ENCODE assay signal across 1 cellular context in genomic region chr11:17230867-17231851, GRCh38.
A peak's percentile ranks its signal among the peaks of the same experiment; 100 is the strongest.
TF ChIP-seq lines count a peak whose summit lies in the region.

No MANE protein-coding gene starts in this region.

TF ChIP-seq in GM12878, 131 proteins besides CTCF, POLR2A, EP300 and RAD21 (continued from another document and continues in another):
- peak; percentile 84 for TF ChIP-seq ATF2 (IDR thresholded peaks at IDR 0.05; ENCODE audit: low read length)
- TF ChIP-seq IKZF1 (conservative IDR thresholded peaks at IDR 0.05): peak; percentile 78
- TF ChIP-seq USF2 (IDR thresholded peaks at IDR 0.05; ENCODE audit: borderline replicate concordance, low read depth, low read length): no peak
- TF ChIP-seq ZNF384 (IDR thresholded peaks at IDR 0.05; ENCODE audit: borderline replicate concordance, low read depth, low read length): no peak
- TF ChIP-seq CHD1 (IDR thresholded peaks at IDR 0.05; ENCODE audit: low read depth, low read length): no peak
- TF ChIP-seq TBL1XR1 (IDR thresholded peaks at IDR 0.05; ENCODE audit: low read depth, low read length): peak; percentile 84; the same call in 1 of the 2 replicates
- no peak for TF ChIP-seq LARP7 (IDR thresholded peaks at IDR 0.05)
- TF ChIP-seq IKZF2 (IDR thresholded peaks at IDR 0.05): peak; percentile 95 to 97
- peak; percentile 64; the same call in 1 of the 2 replicates for TF ChIP-seq RELB (IDR thresholded peaks at IDR 0.05; ENCODE audit: low read depth)
- no peak for TF ChIP-seq WRNIP1 (IDR thresholded peaks at IDR 0.05; ENCODE audit: borderline replicate concordance, low read depth, low read length)
- TF ChIP-seq BHLHE40 (IDR thresholded peaks at IDR 0.05; ENCODE audit: borderline replicate concordance in 1 of 2, low read depth in 2 of 2, low read length in 1 of 2): peak; percentile 39 to 45; a peak in 1 of 4 replicates
- TF ChIP-seq ZBTB33 (IDR thresholded peaks at IDR 0.05): no peak
- no peak for TF ChIP-seq YY1 (IDR thresholded peaks at IDR 0.05; ENCODE audit: low read depth, low read length)
- no peak for TF ChIP-seq RCOR1 (conservative IDR thresholded peaks at IDR 0.05; ENCODE audit: low read depth, low read length)
- no peak for TF ChIP-seq KAT2A (conservative IDR thresholded peaks at IDR 0.05; ENCODE audit: control insufficient read depth, low read depth, low read length)
- TF ChIP-seq SUZ12 (IDR thresholded peaks at IDR 0.05; ENCODE audit: unreplicated experiment): no peak
- peak; percentile 52; the same call in 1 of the 2 replicates for TF ChIP-seq BMI1 (IDR thresholded peaks at IDR 0.05; ENCODE audit: borderline replicate concordance)
- no peak for TF ChIP-seq FOXK2 (IDR thresholded peaks at IDR 0.05)
- TF ChIP-seq TARDBP (IDR thresholded peaks at IDR 0.05; ENCODE audit: borderline replicate concordance): no peak
- TF ChIP-seq MLLT1 (IDR thresholded peaks at IDR 0.05): peak; percentile 22
- TF ChIP-seq EED (IDR thresholded peaks at IDR 0.05; ENCODE audit: low read depth): peak; percentile 92
- no peak for TF ChIP-seq ZZZ3 (IDR thresholded peaks at IDR 0.05; ENCODE audit: control insufficient read depth, insufficient read length, low read depth)
- TF ChIP-seq CHD2 (IDR thresholded peaks at IDR 0.05; ENCODE audit: borderline replicate concordance, low read depth, low read length): no peak
- peak; percentile 97 for TF ChIP-seq MTA3 (IDR thresholded peaks at IDR 0.05; ENCODE audit: borderline replicate concordance, low read length)
- TF ChIP-seq NFIC (IDR thresholded peaks at IDR 0.05; ENCODE audit: low read depth, low read length): peak; percentile 92
- TF ChIP-seq TCF7 (IDR thresholded peaks at IDR 0.05; ENCODE audit: borderline replicate concordance): peak; percentile 98
- TF ChIP-seq EGR1 (IDR thresholded peaks at IDR 0.05; ENCODE audit: borderline replicate concordance in 1 of 2, low read depth in 2 of 2, low read length in 2 of 2): peak in 1 of 2 experiments; percentile 50; a peak in 1 of 3 replicates
- no peak for TF ChIP-seq BCLAF1 (IDR thresholded peaks at IDR 0.05)
- peak; percentile 56; the same call in 1 of the 2 replicates for TF ChIP-seq PML (IDR thresholded peaks at IDR 0.05; ENCODE audit: low read length)
- TF ChIP-seq ZBED1 (IDR thresholded peaks at IDR 0.05; ENCODE audit: borderline replicate concordance): peak; percentile 89
- TF ChIP-seq CBX5 (IDR thresholded peaks at IDR 0.05; ENCODE audit: low read depth): 0 out of 2 replicates have a peak, but pooled peaks have one; percentile 65
- no peak for TF ChIP-seq NR2C2 (IDR thresholded peaks at IDR 0.05; ENCODE audit: borderline replicate concordance, control insufficient read depth, insufficient read length, low read depth)
- TF ChIP-seq ZNF622 (IDR thresholded peaks at IDR 0.05): no peak
- TF ChIP-seq IRF4 (IDR thresholded peaks at IDR 0.05; ENCODE audit: low read depth, low read length): peak; percentile 95
- no peak for TF ChIP-seq NFXL1 (IDR thresholded peaks at IDR 0.05; ENCODE audit: borderline replicate concordance)
- TF ChIP-seq HSF1 (IDR thresholded peaks at IDR 0.05; ENCODE audit: low read depth, low read length): no peak
- TF ChIP-seq PBX3 (IDR thresholded peaks at IDR 0.05; ENCODE audit: insufficient replicate concordance, low read depth, low read length): no peak
- no peak for TF ChIP-seq MXI1 (IDR thresholded peaks at IDR 0.05; ENCODE audit: low read depth, low read length)
- peak; percentile 75 for TF ChIP-seq NR2F1 (conservative IDR thresholded peaks at IDR 0.05)
- 0 out of 2 replicates have a peak, but pooled peaks have one; percentile 34 for TF ChIP-seq STAT3 (IDR thresholded peaks at IDR 0.05; ENCODE audit: low read depth, low read length)
- TF ChIP-seq HCFC1 (IDR thresholded peaks at IDR 0.05; ENCODE audit: low read length): no peak
- TF ChIP-seq KDM1A (IDR thresholded peaks at IDR 0.05; ENCODE audit: borderline replicate concordance): no peak
- no peak for TF ChIP-seq STAT1 (conservative IDR thresholded peaks at IDR 0.05)
- TF ChIP-seq PAX8 (IDR thresholded peaks at IDR 0.05): no peak
- TF ChIP-seq ZNF687 (IDR thresholded peaks at IDR 0.05): no peak
- no peak for TF ChIP-seq USF1 (IDR thresholded peaks at IDR 0.05; ENCODE audit: borderline replicate concordance, extremely low read length, insufficient read depth, low read depth, low read length)
- no peak for TF ChIP-seq SMAD1 (IDR thresholded peaks at IDR 0.05; ENCODE audit: low read depth, partially characterized antibody)
